In the genomic region with DNA sequence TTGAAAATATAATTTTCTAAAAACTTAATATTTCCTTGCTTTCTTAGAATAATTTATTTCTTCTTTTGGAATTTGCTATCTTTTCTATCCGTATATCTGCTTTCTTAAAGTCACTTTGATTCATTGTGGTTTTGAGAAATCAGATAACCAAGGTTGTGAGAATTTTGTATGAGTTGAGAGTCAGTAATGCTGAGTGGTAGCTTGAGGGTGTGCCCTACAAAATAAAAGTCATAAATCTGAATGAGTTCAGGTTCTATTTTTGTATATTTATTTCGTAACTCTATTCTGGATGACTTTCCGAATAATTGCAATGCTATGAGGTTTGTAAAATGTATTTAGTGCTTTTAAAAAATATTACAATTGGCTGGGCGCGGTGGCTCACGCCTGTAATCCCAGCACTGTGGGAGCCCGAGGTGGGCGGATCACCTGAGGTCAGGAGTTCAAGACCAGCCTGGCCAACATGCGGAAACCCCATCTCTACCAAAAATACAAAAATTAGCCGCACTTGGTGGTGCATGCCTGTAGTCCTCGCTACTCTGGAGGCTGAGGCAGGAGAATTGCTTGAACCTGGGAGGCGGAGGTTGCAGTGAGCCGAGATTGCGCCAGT, we compare ENCODE assay signal across 21 cellular contexts. TPM values are rescaled to one million over a fixed set of nuclear protein-coding genes. Genes with fewer than 3 reads are reported as not detected.
DNase-seq lines count a peak whose midpoint lies in the region; ATAC-seq and TF ChIP-seq lines count a peak whose summit lies in the region.
"Had no signal": no experiment of that assay in that cellular context is flagged by ENCODE, and none has a peak within 500 bp of the region (broad histone marks: within the 10 kb centered on the region; RNA-seq: fewer than 3 reads in every experiment).

No MANE protein-coding gene starts in this region.

- H3K9me3 ChIP-seq in RWPE2 (ENCODE audit: severe bottlenecking) (no peaks in the 10 kb centered on the region), right cardiac atrium (ENCODE audit: control insufficient read depth, low read length) (no peaks in the 10 kb centered on the region)

- H3K4me3 ChIP-seq in RWPE2 (ENCODE audit: severe bottlenecking) (no peak overlapping the region), fibroblast of the aortic adventitia (ENCODE audit: low read depth, low read length) (no peak overlapping the region), right cardiac atrium (ENCODE audit: low read length) (no peak overlapping the region)

- H3K27me3 ChIP-seq in RWPE2 (ENCODE audit: insufficient read depth, poor library complexity, severe bottlenecking) (no peaks in the 10 kb centered on the region), right cardiac atrium (ENCODE audit: control insufficient read depth, insufficient read depth) (no peaks in the 10 kb centered on the region)

- 93% methylated on average over 14 of the region's 14 CpGs for WGBS in right cardiac atrium

- intact Hi-C loops in activated CD4-positive, alpha-beta T cell treated with anti-CD3 and anti-CD28 coated beads for 36 hours (cut with DNase I, micrococcal nuclease) = no loop called here
- intact Hi-C loops in right cardiac atrium (cut with DNase I) = no loop called here

- H3K4me1 Mint-ChIP-seq in activated CD4-positive, alpha-beta T cell treated with anti-CD3 and anti-CD28 coated beads for 36 hours = peaks cover 25% of the 10 kb centered on the region

- no peaks in the 10 kb centered on the region for H3K27me3 Mint-ChIP-seq in activated CD4-positive, alpha-beta T cell treated with anti-CD3 and anti-CD28 coated beads for 36 hours
- H3K27me3 Mint-ChIP-seq: activated B cell treated with CpG ODN at 0.5 μM for 24 hours; activated naive CD4-positive, alpha-beta T cell treated with anti-CD3 and anti-CD28 coated beads, Interleukin-2, amount 10 ng/mL, durations not matched to agents 7 days and 5 days; naive thymus-derived CD4-positive, alpha-beta T cell; T-cell had no signal

- H3K27ac ChIP-seq in RWPE2 (ENCODE audit: poor library complexity, severe bottlenecking) (peak overlapping the region; percentile 12), right cardiac atrium (ENCODE audit: low read length) (no peak overlapping the region)

- TF ChIP-seq CTCF in RWPE2 (IDR thresholded peaks at IDR 0.05; ENCODE audit: poor library complexity, severe bottlenecking) = no peak
- TF ChIP-seq CTCF in fibroblast of the aortic adventitia (IDR thresholded peaks at IDR 0.05; ENCODE audit: insufficient read depth, low read length) = no peak

- ATAC-seq in activated CD4-positive, alpha-beta T cell treated with anti-CD3 and anti-CD28 coated beads for 36 hours = peak; percentile 51
- ATAC-seq in RWPE2 (ENCODE audit: low read depth) (peak; percentile 83), right cardiac atrium (no peak), HG03108 (IDR thresholded peaks at IDR 0.05; ENCODE audit: unreplicated experiment) (no peak)
- ATAC-seq: left lobe of liver; naive thymus-derived CD4-positive, alpha-beta T cell; Panc1; T-cell had no signal

- POLR2A ChIA-PET in activated CD4-positive, alpha-beta T cell treated with anti-CD3 and anti-CD28 coated beads for 36 hours (lab: Charles Lee) = no interaction called here

- peaks cover 25% of the 10 kb centered on the region for H3K36me3 ChIP-seq in RWPE2 (ENCODE audit: low read depth)

- peaks cover 3% of the 10 kb centered on the region for H3K4me1 ChIP-seq in RWPE2 (ENCODE audit: insufficient read depth, poor library complexity, severe bottlenecking)
- peaks cover 2% of the 10 kb centered on the region for H3K4me1 ChIP-seq in right cardiac atrium (ENCODE audit: control insufficient read depth, insufficient read depth, low read length)

- no peak overlapping the region for H3K27ac Mint-ChIP-seq in activated CD4-positive, alpha-beta T cell treated with anti-CD3 and anti-CD28 coated beads for 36 hours
- H3K27ac Mint-ChIP-seq: activated B cell treated with CpG ODN at 0.5 μM for 24 hours; activated naive CD4-positive, alpha-beta T cell treated with anti-CD3 and anti-CD28 coated beads, Interleukin-2, amount 10 ng/mL, durations not matched to agents 7 days and 5 days; T-cell had no signal

- no peak overlapping the region for H3K4me3 Mint-ChIP-seq in activated CD4-positive, alpha-beta T cell treated with anti-CD3 and anti-CD28 coated beads for 36 hours
- H3K4me3 Mint-ChIP-seq: activated B cell treated with CpG ODN at 0.5 μM for 24 hours; activated naive CD4-positive, alpha-beta T cell treated with anti-CD3 and anti-CD28 coated beads, Interleukin-2, amount 10 ng/mL, durations not matched to agents 7 days and 5 days; naive thymus-derived CD4-positive, alpha-beta T cell; T-cell had no signal

- peaks cover 7% of the 10 kb centered on the region for H3K36me3 Mint-ChIP-seq in activated CD4-positive, alpha-beta T cell treated with anti-CD3 and anti-CD28 coated beads for 36 hours (ENCODE audit: low read depth)

- no peak for DNase-seq in activated CD4-positive, alpha-beta T cell treated with anti-CD3 and anti-CD28 coated beads for 36 hours
- no peak for DNase-seq in activated CD4-positive, alpha-beta T cell treated with anti-CD3 and anti-CD28 coated beads for 48 hours
- no peak for DNase-seq in RWPE2 (ENCODE audit: low spot score)
- peak; percentile 86 for DNase-seq in fibroblast of the aortic adventitia (ENCODE audit: low read depth)
- DNase-seq in mucosa of gallbladder (ENCODE audit: low spot score) = no peak
- no peak for DNase-seq in right cardiac atrium
- no peak for DNase-seq in DMS79 treated with DMSO at 0.1 percent for 48 hours (lab: John Stamatoyannopoulos, UW)
- DNase-seq: 8988T; activated B cell treated with CpG ODN at 0.5 μM for 24 hours; activated CD8-positive, alpha-beta memory T cell treated with anti-CD3 and anti-CD28 coated beads, Interleukin-2, amount 50 U/mL, for 4 hours; activated naive CD4-positive, alpha-beta T cell treated with anti-CD3 and anti-CD28 coated beads, Interleukin-2, amount 10 ng/mL, durations not matched to agents 7 days and 5 days; central memory CD4-positive, alpha-beta T cell; naive thymus-derived CD4-positive, alpha-beta T cell; NCI-H1436; NCI-H510A treated with DMSO at 0.1 percent for 48 hours; stimulated activated CD4-positive, alpha-beta T cell treated with anti-CD3 and anti-CD28 coated beads, Interleukin-2, amount 100 ng/mL, for 24 hours; T-cell; trophoblast cell had no signal

- CTCF ChIA-PET in activated CD4-positive, alpha-beta T cell treated with anti-CD3 and anti-CD28 coated beads for 36 hours (lab: Charles Lee) = no interaction called here

- H3K9me3 Mint-ChIP-seq in activated CD4-positive, alpha-beta T cell treated with anti-CD3 and anti-CD28 coated beads for 36 hours (ENCODE audit: low read depth) = no peaks in the 10 kb centered on the region
- H3K9me3 Mint-ChIP-seq: activated B cell treated with CpG ODN at 0.5 μM for 24 hours; activated naive CD4-positive, alpha-beta T cell treated with anti-CD3 and anti-CD28 coated beads, Interleukin-2, amount 10 ng/mL, durations not matched to agents 7 days and 5 days; naive thymus-derived CD4-positive, alpha-beta T cell; T-cell had no signal

RNA-seq across cellular contexts. Expression of a gene that starts 8.9 kb away (rescaled TPM):
- 10 to 100 TPM; 35.7 to 35.9 TPM for total RNA-seq in activated CD4-positive, alpha-beta T cell treated with anti-CD3 and anti-CD28 coated beads for 36 hours
- total RNA-seq in fibroblast of the aortic adventitia (ENCODE audit: low replicate concordance) (37.5 and 69.3 TPM in 2 replicates), mucosa of gallbladder (31.5 TPM), right cardiac atrium (10 to 100 TPM; 47.3 to 54.8 (median 50.7) TPM)
- polyA plus RNA-seq in right cardiac atrium = 40.3 TPM

RNA-seq across cellular contexts. Expression of a gene that starts 33.3 kb away (rescaled TPM):
- total RNA-seq in activated CD4-positive, alpha-beta T cell treated with anti-CD3 and anti-CD28 coated beads for 36 hours = 10 to 100 TPM; 23.5 to 31.7 TPM
- total RNA-seq in fibroblast of the aortic adventitia (ENCODE audit: low replicate concordance) (5.1 and 42.5 TPM in 2 replicates), mucosa of gallbladder (11.5 TPM), right cardiac atrium (1 to 10 TPM; 7.2 to 7.7 (median 7.3) TPM)
- 2.2 TPM for polyA plus RNA-seq in right cardiac atrium

Comparison
In these comparisons a context has a peak if more than half of its experiments do, and no peak if none do; other contexts are left out.
1. ATAC-seq: peak in activated CD4-positive, alpha-beta T cell treated with anti-CD3 and anti-CD28 coated beads for 36 hours (single experiment) and RWPE2 (single experiment); none in right cardiac atrium (0 of 2) and HG03108 (single experiment).